ENCODE assay signal across 8 cellular contexts in genomic region chr6:42010185-42010872, GRCh38. TPM values are rescaled to one million over a fixed set of nuclear protein-coding genes. Genes with fewer than 3 reads are reported as not detected.
DNase-seq lines count a peak whose midpoint lies in the region; ATAC-seq and TF ChIP-seq lines count a peak whose summit lies in the region.

No MANE protein-coding gene starts in this region.

- peak overlapping the region; percentile 69 for H3K4me3 Mint-ChIP-seq in stimulated activated naive CD8-positive, alpha-beta T cell treated with anti-CD3 and anti-CD28 coated beads, Interleukin-15, Interleukin-2, amounts not matched to agents 100 ng/mL and 50 ng/mL, for 24 hours

- H3K9me3 Mint-ChIP-seq in stimulated activated naive CD8-positive, alpha-beta T cell treated with anti-CD3 and anti-CD28 coated beads, Interleukin-15, Interleukin-2, amounts not matched to agents 100 ng/mL and 50 ng/mL, for 24 hours = no peaks in the 10 kb centered on the region

- peak overlapping the region; percentile 39 to 84 (median 64); a peak in 21 of 22 replicates for H3K9ac ChIP-seq in BLaER1 treated with 17β-estradiol and CSF1 and Interleukin-3, amounts not matched to agents 10 nM and 100 nM

- peak overlapping the region; percentile 72 to 99 (median 91) for H3K4me2 ChIP-seq in BLaER1 treated with 17β-estradiol and CSF1 and Interleukin-3, amounts not matched to agents 10 nM and 100 nM

- peaks cover 0 to 17% (median 4%) of the 10 kb centered on the region in 11 experiments; a peak in 8 of 22 replicates for H3K36me3 ChIP-seq in BLaER1 treated with 17β-estradiol and CSF1 and Interleukin-3, amounts not matched to agents 10 nM and 100 nM

- no peaks in the 10 kb centered on the region for H3K27me3 ChIP-seq in BLaER1 treated with 17β-estradiol and CSF1 and Interleukin-3, amounts not matched to agents 10 nM and 100 nM
- H3K27me3 ChIP-seq in foreskin keratinocyte = no peaks in the 10 kb centered on the region

- DNase-seq in RWPE1 (ENCODE audit: low spot score) (no peak), foreskin keratinocyte (no peak), NCI-H748 (lab: John Stamatoyannopoulos, UW; ENCODE audit: unreplicated experiment) (no peak), NCI-H1930 (lab: John Stamatoyannopoulos, UW) (no peak)

- peaks cover 10% of the 10 kb centered on the region for H3K36me3 Mint-ChIP-seq in stimulated activated naive CD8-positive, alpha-beta T cell treated with anti-CD3 and anti-CD28 coated beads, Interleukin-15, Interleukin-2, amounts not matched to agents 100 ng/mL and 50 ng/mL, for 24 hours (ENCODE audit: low read depth)

- CTCF ChIA-PET in RWPE1 (lab: Yijun Ruan, JAX) = interaction anchor here (0.6 kb wide), 1 partner anchor 323 kb away, joined by 3 read pairs; no protein-coding TSS in a partner anchor

- peak overlapping the region; percentile 54 to 97 (median 78) for H3K27ac ChIP-seq in BLaER1 treated with 17β-estradiol and CSF1 and Interleukin-3, amounts not matched to agents 10 nM and 100 nM
- H3K27ac ChIP-seq in RWPE1 (peak overlapping the region; percentile 10), foreskin keratinocyte (no peak overlapping the region)

- peaks cover 56 to 100% (median 91%) of the 10 kb centered on the region in 10 experiments for H3K4me1 ChIP-seq in BLaER1 treated with 17β-estradiol and CSF1 and Interleukin-3, amounts not matched to agents 10 nM and 100 nM
- H3K4me1 ChIP-seq in foreskin keratinocyte = peaks cover 2% of the 10 kb centered on the region

- H3K4me3 ChIP-seq in BLaER1 treated with 17β-estradiol and CSF1 and Interleukin-3, amounts not matched to agents 10 nM and 100 nM = peak overlapping the region; percentile 19 to 62 (median 44)

- H3K27ac Mint-ChIP-seq in stimulated activated naive CD8-positive, alpha-beta T cell treated with anti-CD3 and anti-CD28 coated beads, Interleukin-15, Interleukin-2, amounts not matched to agents 100 ng/mL and 50 ng/mL, for 24 hours = peak overlapping the region; percentile 94

- POLR2A ChIA-PET in RWPE1 (lab: Yijun Ruan, JAX; ENCODE audit: low non-redundant PET) = no interaction called here

- peak; percentile 46 for ATAC-seq in GM21786 (IDR thresholded peaks at IDR 0.05; ENCODE audit: unreplicated experiment)
- peak; percentile 23 for ATAC-seq in foreskin keratinocyte
- no peak for ATAC-seq in GM21515 (IDR thresholded peaks at IDR 0.05; ENCODE audit: unreplicated experiment)

- no peak for TF ChIP-seq CTCF in RWPE1 (conservative IDR thresholded peaks at IDR 0.05; ENCODE audit: low read depth)
- no peak for TF ChIP-seq CTCF in foreskin keratinocyte (conservative IDR thresholded peaks at IDR 0.05)

- H4K20me1 ChIP-seq in BLaER1 treated with 17β-estradiol and CSF1 and Interleukin-3, amounts not matched to agents 10 nM and 100 nM = no peaks in the 10 kb centered on the region

- H3K27me3 Mint-ChIP-seq in stimulated activated naive CD8-positive, alpha-beta T cell treated with anti-CD3 and anti-CD28 coated beads, Interleukin-15, Interleukin-2, amounts not matched to agents 100 ng/mL and 50 ng/mL, for 24 hours = no peaks in the 10 kb centered on the region

- H3K9me3 ChIP-seq in BLaER1 treated with 17β-estradiol and CSF1 and Interleukin-3, amounts not matched to agents 10 nM and 100 nM (replicated peaks in 1 of 11) = peaks cover 0 to 10% (median 0%) of the 10 kb centered on the region in 11 experiments; a peak in 4 of 22 replicates

- peaks cover 87% of the 10 kb centered on the region for H3K4me1 Mint-ChIP-seq in stimulated activated naive CD8-positive, alpha-beta T cell treated with anti-CD3 and anti-CD28 coated beads, Interleukin-15, Interleukin-2, amounts not matched to agents 100 ng/mL and 50 ng/mL, for 24 hours (ENCODE audit: low read depth)

RNA-seq across cellular contexts. Expression of gene TAF8, which starts 40.0 kb away (rescaled TPM):
- total RNA-seq in foreskin keratinocyte = 17.3 and 17.7 TPM in 2 replicates
- polyA plus RNA-seq in foreskin keratinocyte = 9.7 and 10.0 TPM in 2 replicates
